In genomic region chr20:40986774-40987173, GRCh38 we compare ENCODE assay signal across 16 cellular contexts. TPM values are rescaled to one million over a fixed set of nuclear protein-coding genes. Genes with fewer than 3 reads are reported as not detected.
DNase-seq lines count a peak whose midpoint lies in the region; ATAC-seq and TF ChIP-seq lines count a peak whose summit lies in the region.
"Had no signal": no experiment of that assay in that cellular context is flagged by ENCODE, and none has a peak within 500 bp of the region (broad histone marks: within the 10 kb centered on the region; RNA-seq: fewer than 3 reads in every experiment).

No MANE protein-coding gene starts in this region.

- no peak for DNase-seq in activated naive CD4-positive, alpha-beta T cell treated with anti-CD3 and anti-CD28 coated beads, Interleukin-2, amount 10 ng/mL, durations not matched to agents 7 days and 5 days
- DNase-seq in activated naive CD4-positive, alpha-beta T cell (lab: John Stamatoyannopoulos, UW) = no peak
- DNase-seq in T-helper 17 cell (no peak), ecto neural progenitor cell (ENCODE audit: low spot score) (no peak), testis (no peak)
- DNase-seq: activated CD4-positive, CD25-positive, alpha-beta regulatory T cell treated with anti-CD3 and anti-CD28 coated beads, Interleukin-2, amount 50 U/mL, for 72 hours; NCI-H1930; NCI-H524 treated with DMSO at 0.1 percent for 48 hours; uterus had no signal

- H3K4me1 Mint-ChIP-seq in activated naive CD4-positive, alpha-beta T cell treated with anti-CD3 and anti-CD28 coated beads, Interleukin-2, amount 10 ng/mL, durations not matched to agents 7 days and 5 days = peaks cover 38% of the 10 kb centered on the region
- H3K4me1 Mint-ChIP-seq in T-helper 17 cell = peaks cover 28% of the 10 kb centered on the region
- peaks cover 44% of the 10 kb centered on the region for H3K4me1 Mint-ChIP-seq in stimulated activated memory B cell treated with anti-CD40 and anti-IgM and Interleukin-4, amounts not matched to agents 10 μg/mL and 1 μg/mL and 100 μg/mL, for 72 hours
- H3K4me1 Mint-ChIP-seq: nephron had no signal

- no peak for TF ChIP-seq CTCF in testis (IDR thresholded peaks at IDR 0.05)

- no peaks in the 10 kb centered on the region for H3K36me3 Mint-ChIP-seq in activated naive CD4-positive, alpha-beta T cell treated with anti-CD3 and anti-CD28 coated beads, Interleukin-2, amount 10 ng/mL, durations not matched to agents 7 days and 5 days
- H3K36me3 Mint-ChIP-seq in T-helper 17 cell (ENCODE audit: low read depth) = no peaks in the 10 kb centered on the region
- H3K36me3 Mint-ChIP-seq in stimulated activated memory B cell treated with anti-CD40 and anti-IgM and Interleukin-4, amounts not matched to agents 10 μg/mL and 1 μg/mL and 100 μg/mL, for 72 hours = no peaks in the 10 kb centered on the region

- ATAC-seq in HG03354 (IDR thresholded peaks at IDR 0.05; ENCODE audit: poor library complexity, severe bottlenecking, unreplicated experiment) (peak; percentile 34), T-helper 17 cell (peak; percentile 20), GM18498 (IDR thresholded peaks at IDR 0.05; ENCODE audit: unreplicated experiment) (no peak)
- peak; percentile 17 for ATAC-seq in stimulated activated memory B cell treated with anti-CD40 and anti-IgM and Interleukin-4, amounts not matched to agents 10 μg/mL and 1 μg/mL and 100 μg/mL, for 72 hours

- H3K9me3 Mint-ChIP-seq in activated naive CD4-positive, alpha-beta T cell treated with anti-CD3 and anti-CD28 coated beads, Interleukin-2, amount 10 ng/mL, durations not matched to agents 7 days and 5 days = no peaks in the 10 kb centered on the region
- no peaks in the 10 kb centered on the region for H3K9me3 Mint-ChIP-seq in stimulated activated memory B cell treated with anti-CD40 and anti-IgM and Interleukin-4, amounts not matched to agents 10 μg/mL and 1 μg/mL and 100 μg/mL, for 72 hours

- no peaks in the 10 kb centered on the region for H3K27me3 ChIP-seq in testis
- H3K27me3 ChIP-seq: uterus had no signal

- H3K27ac ChIP-seq in testis = no peak overlapping the region
- H3K27ac ChIP-seq: coronary artery, prostate gland, RWPE1, uterus had no signal

- peaks cover 14% of the 10 kb centered on the region for H3K27me3 Mint-ChIP-seq in activated naive CD4-positive, alpha-beta T cell treated with anti-CD3 and anti-CD28 coated beads, Interleukin-2, amount 10 ng/mL, durations not matched to agents 7 days and 5 days
- H3K27me3 Mint-ChIP-seq in T-helper 17 cell = no peaks in the 10 kb centered on the region
- no peaks in the 10 kb centered on the region for H3K27me3 Mint-ChIP-seq in stimulated activated memory B cell treated with anti-CD40 and anti-IgM and Interleukin-4, amounts not matched to agents 10 μg/mL and 1 μg/mL and 100 μg/mL, for 72 hours

- no peak overlapping the region for H3K4me3 ChIP-seq in testis
- H3K4me3 ChIP-seq: coronary artery, prostate gland, uterus had no signal

- CTCF ChIA-PET in activated naive CD4-positive, alpha-beta T cell treated with anti-CD3 and anti-CD28 coated beads, Interleukin-2, amount 10 ng/mL, durations not matched to agents 7 days and 5 days (lab: Charles Lee) = interaction anchor here (0.7 to 9.5 kb wide), 5 partner anchors 18 to 109 kb away, joined by 3 to 234 read pairs (median 4); no protein-coding TSS in a partner anchor

- no peak overlapping the region for H3K4me3 Mint-ChIP-seq in activated naive CD4-positive, alpha-beta T cell treated with anti-CD3 and anti-CD28 coated beads, Interleukin-2, amount 10 ng/mL, durations not matched to agents 7 days and 5 days
- no peak overlapping the region for H3K4me3 Mint-ChIP-seq in T-helper 17 cell
- no peak overlapping the region for H3K4me3 Mint-ChIP-seq in stimulated activated memory B cell treated with anti-CD40 and anti-IgM and Interleukin-4, amounts not matched to agents 10 μg/mL and 1 μg/mL and 100 μg/mL, for 72 hours
- H3K4me3 Mint-ChIP-seq: nephron had no signal

- intact Hi-C loops in testis (cut with DNase I; ENCODE audit: low total_unique reads) = loop anchor here (10.0 kb wide), 1 partner anchor 98 kb away; no protein-coding TSS in a partner anchor

- no peaks in the 10 kb centered on the region for H3K36me3 ChIP-seq in testis (ENCODE audit: low read depth, missing control alignments)
- H3K36me3 ChIP-seq: prostate gland, uterus had no signal

- peaks cover 3% of the 10 kb centered on the region for H3K4me1 ChIP-seq in testis
- H3K4me1 ChIP-seq: prostate gland, uterus had no signal

- no peak for TF ChIP-seq POLR2A in testis (IDR thresholded peaks at IDR 0.05)

- 78 to 86% methylated on average over 2 of the region's 2 CpGs for WGBS in testis, 2 donors

- H3K9me3 ChIP-seq in T-helper 17 cell (ENCODE audit: control insufficient read depth, low read length, poor library complexity, severe bottlenecking) (no peaks in the 10 kb centered on the region), testis (no peaks in the 10 kb centered on the region)
- H3K9me3 ChIP-seq: prostate gland, uterus had no signal

- peak overlapping the region; percentile 71 for H3K27ac Mint-ChIP-seq in activated naive CD4-positive, alpha-beta T cell treated with anti-CD3 and anti-CD28 coated beads, Interleukin-2, amount 10 ng/mL, durations not matched to agents 7 days and 5 days
- H3K27ac Mint-ChIP-seq in T-helper 17 cell = no peak overlapping the region
- H3K27ac Mint-ChIP-seq in stimulated activated memory B cell treated with anti-CD40 and anti-IgM and Interleukin-4, amounts not matched to agents 10 μg/mL and 1 μg/mL and 100 μg/mL, for 72 hours = peak overlapping the region; percentile 46
- H3K27ac Mint-ChIP-seq: nephron had no signal

RNA-seq across cellular contexts. Expression of gene TOP1, which starts 41.8 kb away (rescaled TPM):
- 10 to 100 TPM; 37.4 to 44.4 TPM for total RNA-seq in T-helper 17 cell
- total RNA-seq in testis = 10 to 100 TPM; 33.8 to 36.6 TPM
- 12.1 TPM for polyA plus RNA-seq in testis (ENCODE audit: insufficient read depth, low read depth, low replicate concordance)
